ENCODE assay signal across 9 cellular contexts in the genomic region with DNA sequence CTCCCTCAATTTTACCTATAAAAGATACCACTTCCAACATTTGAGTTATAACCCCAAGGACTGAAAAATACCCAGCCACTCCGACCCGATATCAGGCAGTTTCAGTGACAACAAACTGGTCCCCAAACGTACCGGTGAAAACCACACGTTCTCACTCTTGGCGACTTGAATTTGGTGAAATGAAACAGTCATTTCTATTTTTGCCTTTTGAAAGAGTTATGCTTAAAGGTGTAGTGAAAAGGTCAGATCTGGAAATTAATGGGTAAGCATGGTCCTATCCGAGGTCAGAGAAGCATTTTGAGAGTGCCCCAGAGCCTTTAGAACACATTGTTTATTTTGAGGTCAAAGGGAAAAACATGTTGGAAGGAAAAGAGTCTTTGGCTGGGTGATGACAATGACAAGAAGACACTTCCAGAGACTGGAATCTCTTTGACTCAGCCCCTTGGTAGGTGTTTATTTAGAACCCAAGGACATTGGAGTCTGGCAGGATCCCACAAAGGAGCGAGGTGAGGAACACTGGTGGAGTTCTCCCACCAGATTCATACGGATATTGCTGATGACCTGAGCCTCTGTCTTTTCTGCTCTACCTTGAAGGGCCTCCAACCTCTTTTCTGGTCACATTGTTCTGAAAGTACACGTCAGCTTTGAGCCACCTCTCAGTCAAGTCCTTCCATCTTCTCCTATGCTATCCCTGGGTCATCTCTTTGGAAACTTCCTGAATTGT.
DNase-seq lines count a peak whose midpoint lies in the region; ATAC-seq and TF ChIP-seq lines count a peak whose summit lies in the region.
"Had no signal": no experiment of that assay in that cellular context is flagged by ENCODE, and none has a peak within 500 bp of the region (broad histone marks: within the 10 kb centered on the region; RNA-seq: fewer than 3 reads in every experiment).

No MANE protein-coding gene starts in this region.

- no peak overlapping the region for H2AFZ ChIP-seq in OCI-LY3 (ENCODE audit: low read depth, low read length)
- H2AFZ ChIP-seq: parathyroid adenoma had no signal

- H3K27me3 Mint-ChIP-seq in activated T-cell treated with anti-CD3 and anti-CD28 coated beads, Interleukin-2, amount 50 U/mL, for 24 hours, result no peaks in the 10 kb centered on the region
- no peaks in the 10 kb centered on the region for H3K27me3 Mint-ChIP-seq in stimulated activated naive CD8-positive, alpha-beta T cell treated with anti-CD3 and anti-CD28 coated beads, Interleukin-15, Interleukin-2, amounts not matched to agents 100 ng/mL and 50 ng/mL, for 24 hours
- no peaks in the 10 kb centered on the region for H3K27me3 Mint-ChIP-seq in endodermal cell (ENCODE audit: insufficient read depth)

- no peaks in the 10 kb centered on the region for H4K20me1 ChIP-seq in OCI-LY3 (ENCODE audit: insufficient read depth, low read length)

- H3K4me2 ChIP-seq in OCI-LY3 (ENCODE audit: low read length), result peak overlapping the region; percentile 37

- no peak overlapping the region for H3K27ac ChIP-seq in OCI-LY3 (ENCODE audit: low read length)
- H3K27ac ChIP-seq in endodermal cell (ENCODE audit: low read depth, low read length), result no peak overlapping the region
- H3K27ac ChIP-seq: parathyroid adenoma had no signal

- no peaks in the 10 kb centered on the region for H3K79me2 ChIP-seq in OCI-LY3 (ENCODE audit: low read length)
- H3K79me2 ChIP-seq: parathyroid adenoma had no signal

- H3K4me3 ChIP-seq in OCI-LY3 (ENCODE audit: low read length) (no peak overlapping the region), endodermal cell (ENCODE audit: low read length) (no peak overlapping the region)

- DNase-seq in activated T-cell treated with anti-CD3 and anti-CD28 coated beads, Interleukin-2, amount 50 U/mL, for 24 hours, result no peak
- DNase-seq in activated T-cell treated with anti-CD3 and anti-CD28 coated beads, Interleukin-2, amount 50 U/mL, for 1 hour, result no peak
- DNase-seq in endodermal cell (no peak), SHP77 (lab: John Stamatoyannopoulos, UW) (no peak), NCI-H82 (lab: John Stamatoyannopoulos, UW) (no peak)

- ATAC-seq in HG02588 (IDR thresholded peaks at IDR 0.05; ENCODE audit: unreplicated experiment), result peak; percentile 37

- no peak overlapping the region for H3K9ac ChIP-seq in OCI-LY3 (ENCODE audit: low read length)
- H3K9ac ChIP-seq in endodermal cell (ENCODE audit: extremely low read depth, low read length, poor library complexity, severe bottlenecking), result no peak overlapping the region
- H3K9ac ChIP-seq: parathyroid adenoma had no signal

- no peaks in the 10 kb centered on the region for H3K9me3 Mint-ChIP-seq in activated T-cell treated with anti-CD3 and anti-CD28 coated beads, Interleukin-2, amount 50 U/mL, for 24 hours
- H3K9me3 Mint-ChIP-seq in stimulated activated naive CD8-positive, alpha-beta T cell treated with anti-CD3 and anti-CD28 coated beads, Interleukin-15, Interleukin-2, amounts not matched to agents 100 ng/mL and 50 ng/mL, for 24 hours, result no peaks in the 10 kb centered on the region
- H3K9me3 Mint-ChIP-seq in endodermal cell, result no peaks in the 10 kb centered on the region

- H3K4me1 Mint-ChIP-seq in activated T-cell treated with anti-CD3 and anti-CD28 coated beads, Interleukin-2, amount 50 U/mL, for 24 hours (ENCODE audit: low read depth), result peaks cover 85% of the 10 kb centered on the region
- peaks cover 94% of the 10 kb centered on the region for H3K4me1 Mint-ChIP-seq in stimulated activated naive CD8-positive, alpha-beta T cell treated with anti-CD3 and anti-CD28 coated beads, Interleukin-15, Interleukin-2, amounts not matched to agents 100 ng/mL and 50 ng/mL, for 24 hours (ENCODE audit: low read depth)
- H3K4me1 Mint-ChIP-seq in endodermal cell, result peaks cover 32% of the 10 kb centered on the region

- 92 to 99% methylated on average over 7 to 10 of the region's 10 CpGs for WGBS in endodermal cell (ENCODE audit: insufficient coverage in 1 of 2, insufficient read length in 1 of 2), 2 experiments

- H3K9me3 ChIP-seq in OCI-LY3 (ENCODE audit: insufficient read depth, low read length), result no peaks in the 10 kb centered on the region
- peaks cover 10% of the 10 kb centered on the region for H3K9me3 ChIP-seq in endodermal cell (ENCODE audit: control insufficient read depth, low read length)

- peak overlapping the region; percentile 88 for H3K27ac Mint-ChIP-seq in activated T-cell treated with anti-CD3 and anti-CD28 coated beads, Interleukin-2, amount 50 U/mL, for 24 hours
- peak overlapping the region; percentile 69 for H3K27ac Mint-ChIP-seq in stimulated activated naive CD8-positive, alpha-beta T cell treated with anti-CD3 and anti-CD28 coated beads, Interleukin-15, Interleukin-2, amounts not matched to agents 100 ng/mL and 50 ng/mL, for 24 hours
- H3K27ac Mint-ChIP-seq in endodermal cell, result no peak overlapping the region

- peaks cover 37% of the 10 kb centered on the region for H3K36me3 Mint-ChIP-seq in activated T-cell treated with anti-CD3 and anti-CD28 coated beads, Interleukin-2, amount 50 U/mL, for 24 hours (ENCODE audit: low read depth)
- H3K36me3 Mint-ChIP-seq in stimulated activated naive CD8-positive, alpha-beta T cell treated with anti-CD3 and anti-CD28 coated beads, Interleukin-15, Interleukin-2, amounts not matched to agents 100 ng/mL and 50 ng/mL, for 24 hours (ENCODE audit: low read depth), result peaks cover 22% of the 10 kb centered on the region
- no peaks in the 10 kb centered on the region for H3K36me3 Mint-ChIP-seq in endodermal cell (ENCODE audit: low read depth)

- no peak overlapping the region for H3K4me3 Mint-ChIP-seq in activated T-cell treated with anti-CD3 and anti-CD28 coated beads, Interleukin-2, amount 50 U/mL, for 24 hours
- H3K4me3 Mint-ChIP-seq in stimulated activated naive CD8-positive, alpha-beta T cell treated with anti-CD3 and anti-CD28 coated beads, Interleukin-15, Interleukin-2, amounts not matched to agents 100 ng/mL and 50 ng/mL, for 24 hours, result peak overlapping the region; percentile 47
- no peak overlapping the region for H3K4me3 Mint-ChIP-seq in endodermal cell

- TF ChIP-seq CTCF in OCI-LY3 (IDR thresholded peaks at IDR 0.05; ENCODE audit: low read depth, low read length) (no peak), endodermal cell (conservative IDR thresholded peaks at IDR 0.05) (no peak)

- H3K36me3 ChIP-seq in OCI-LY3 (replicated peaks; ENCODE audit: low read depth, low read length) (no peaks in the 10 kb centered on the region), endodermal cell (ENCODE audit: control insufficient read depth, insufficient read depth, low read length) (no peaks in the 10 kb centered on the region)

- H3K4me1 ChIP-seq in OCI-LY3 (ENCODE audit: low read length) (peaks cover 25% of the 10 kb centered on the region), endodermal cell (ENCODE audit: control insufficient read depth, insufficient read depth, low read length) (peaks cover 15% of the 10 kb centered on the region)

- H3K27me3 ChIP-seq in OCI-LY3 (ENCODE audit: low read depth, low read length) (peaks cover 41% of the 10 kb centered on the region), endodermal cell (ENCODE audit: control insufficient read depth, insufficient read depth, low read length, poor library complexity, severe bottlenecking) (no peaks in the 10 kb centered on the region)
